Comparison of ENCODE assay signal across 21 cellular contexts in genomic region chr21:41453198-41453597, GRCh38. TPM values are rescaled to one million over a fixed set of nuclear protein-coding genes. Genes with fewer than 3 reads are reported as not detected.
DNase-seq lines count a peak whose midpoint lies in the region; ATAC-seq lines count a peak whose summit lies in the region.
"Had no signal": no experiment of that assay in that cellular context is flagged by ENCODE, and none has a peak within 500 bp of the region (broad histone marks: within the 10 kb centered on the region; RNA-seq: fewer than 3 reads in every experiment).

No MANE protein-coding gene starts in this region.

- no peaks in the 10 kb centered on the region for H3K9me3 Mint-ChIP-seq in activated naive CD4-positive, alpha-beta T cell treated with anti-CD3 and anti-CD28 coated beads for 36 hours
- no peaks in the 10 kb centered on the region for H3K9me3 Mint-ChIP-seq in CD4-positive, alpha-beta memory T cell
- H3K9me3 Mint-ChIP-seq in naive B cell: no peaks in the 10 kb centered on the region
- H3K9me3 Mint-ChIP-seq in T-helper 2 cell treated with Interferon-gamma antibody and Interleukin-4, amounts not matched to agents 5 μg/mL and 100 μg/mL, for 36 hours: no peaks in the 10 kb centered on the region

- 83 to 88% methylated on average over 3 of the region's 3 CpGs for WGBS in aorta, 2 donors

- H3K27ac Mint-ChIP-seq in activated naive CD4-positive, alpha-beta T cell treated with anti-CD3 and anti-CD28 coated beads for 36 hours: peak overlapping the region; percentile 61
- H3K27ac Mint-ChIP-seq in CD4-positive, alpha-beta memory T cell: peak overlapping the region in 4 of 7 donors; percentile 1 to 57 (median 26)
- H3K27ac Mint-ChIP-seq in naive B cell: peak overlapping the region in 4 of 6 donors; percentile 20 to 88 (median 50)
- H3K27ac Mint-ChIP-seq in T-helper 2 cell treated with Interferon-gamma antibody and Interleukin-4, amounts not matched to agents 5 μg/mL and 100 μg/mL, for 36 hours: no peak overlapping the region

- no peaks in the 10 kb centered on the region for H3K9me3 ChIP-seq in CD4-positive, alpha-beta memory T cell (ENCODE audit: control insufficient read depth in 1 of 2, low read length in 2 of 2)
- H3K9me3 ChIP-seq in HUES48 (ENCODE audit: control insufficient read depth, insufficient read depth, low read length) (no peaks in the 10 kb centered on the region), aorta (ENCODE audit: control insufficient read depth, low read length) (no peaks in the 10 kb centered on the region)
- H3K9me3 ChIP-seq: MG63 had no signal

- no peak for DNase-seq in activated naive CD4-positive, alpha-beta T cell treated with anti-CD3 and anti-CD28 coated beads for 36 hours
- DNase-seq in activated naive CD4-positive, alpha-beta T cell treated with anti-CD3 and anti-CD28 coated beads, Interleukin-2, amount 50 U/mL, for 16 hours: no peak
- DNase-seq in CD4-positive, alpha-beta memory T cell: no peak
- DNase-seq in naive B cell (no peak), AG20443 (ENCODE audit: low spot score) (no peak), aorta (no peak)
- no peak for DNase-seq in T-helper 2 cell treated with Interferon-gamma antibody and Interleukin-4, amounts not matched to agents 5 μg/mL and 100 μg/mL, for 36 hours (ENCODE audit: low spot score)
- DNase-seq: ACHN, DND-41, GOT3, IMR-90, Karpas-422, MG63, NCI-H1092, NCI-H146, NCI-H2081, NCI-H510A treated with DMSO at 0.1 percent for 48 hours, NCI-H82, PC-3 had no signal

- H3K36me3 ChIP-seq in CD4-positive, alpha-beta memory T cell (ENCODE audit: insufficient read depth, low read length): peaks cover 51% of the 10 kb centered on the region
- H3K36me3 ChIP-seq in HUES48 (ENCODE audit: control insufficient read depth, insufficient read depth, low read length) (no peaks in the 10 kb centered on the region), aorta (ENCODE audit: control insufficient read depth in 1 of 2, insufficient read depth in 2 of 2, low read length in 1 of 2) (peaks cover 3 to 5% of the 10 kb centered on the region in 2 donors)

- POLR2A ChIA-PET in CD4-positive, alpha-beta memory T cell (lab: Charles Lee; ENCODE audit: partially characterized antibody): no interaction called here

- H3K27me3 Mint-ChIP-seq in activated naive CD4-positive, alpha-beta T cell treated with anti-CD3 and anti-CD28 coated beads for 36 hours (ENCODE audit: low read depth): no peaks in the 10 kb centered on the region
- H3K27me3 Mint-ChIP-seq in CD4-positive, alpha-beta memory T cell: no peaks in the 10 kb centered on the region
- no peaks in the 10 kb centered on the region for H3K27me3 Mint-ChIP-seq in naive B cell
- no peaks in the 10 kb centered on the region for H3K27me3 Mint-ChIP-seq in T-helper 2 cell treated with Interferon-gamma antibody and Interleukin-4, amounts not matched to agents 5 μg/mL and 100 μg/mL, for 36 hours (ENCODE audit: low read depth)

- no peaks in the 10 kb centered on the region for H3K27me3 ChIP-seq in CD4-positive, alpha-beta memory T cell (ENCODE audit: insufficient read depth, low read length)
- H3K27me3 ChIP-seq in HUES48 (ENCODE audit: control insufficient read depth, insufficient read depth, low read length): no peaks in the 10 kb centered on the region
- no peaks in the 10 kb centered on the region for H3K27me3 ChIP-seq in aorta (ENCODE audit: control insufficient read depth in 1 of 2, insufficient read depth in 2 of 2, low read length in 1 of 2)
- H3K27me3 ChIP-seq: MG63 had no signal

- intact Hi-C loops in activated naive CD4-positive, alpha-beta T cell treated with anti-CD3 and anti-CD28 coated beads for 36 hours (cut with micrococcal nuclease): no loop called here
- intact Hi-C loops in CD4-positive, alpha-beta memory T cell (cut with micrococcal nuclease): no loop called here
- intact Hi-C loops in aorta (cut with DNase I): no loop called here

- no peak overlapping the region for H3K4me3 Mint-ChIP-seq in activated naive CD4-positive, alpha-beta T cell treated with anti-CD3 and anti-CD28 coated beads for 36 hours
- no peak overlapping the region for H3K4me3 Mint-ChIP-seq in CD4-positive, alpha-beta memory T cell
- no peak overlapping the region for H3K4me3 Mint-ChIP-seq in naive B cell
- no peak overlapping the region for H3K4me3 Mint-ChIP-seq in T-helper 2 cell treated with Interferon-gamma antibody and Interleukin-4, amounts not matched to agents 5 μg/mL and 100 μg/mL, for 36 hours

- peaks cover 28% of the 10 kb centered on the region for H3K36me3 Mint-ChIP-seq in activated naive CD4-positive, alpha-beta T cell treated with anti-CD3 and anti-CD28 coated beads for 36 hours (ENCODE audit: low read depth)
- peaks cover 57 to 84% of the 10 kb centered on the region in 2 donors for H3K36me3 Mint-ChIP-seq in CD4-positive, alpha-beta memory T cell
- H3K36me3 Mint-ChIP-seq in naive B cell: peaks cover 31 to 48% of the 10 kb centered on the region in 2 donors
- H3K36me3 Mint-ChIP-seq in T-helper 2 cell treated with Interferon-gamma antibody and Interleukin-4, amounts not matched to agents 5 μg/mL and 100 μg/mL, for 36 hours (ENCODE audit: low read depth): peaks cover 59% of the 10 kb centered on the region

- H3K4me1 Mint-ChIP-seq in activated naive CD4-positive, alpha-beta T cell treated with anti-CD3 and anti-CD28 coated beads for 36 hours (ENCODE audit: low read depth): no peaks in the 10 kb centered on the region
- peaks cover 0 to 2% (median 0%) of the 10 kb centered on the region in 4 donors for H3K4me1 Mint-ChIP-seq in CD4-positive, alpha-beta memory T cell
- peaks cover 0 to 6% (median 0%) of the 10 kb centered on the region in 3 donors for H3K4me1 Mint-ChIP-seq in naive B cell
- no peaks in the 10 kb centered on the region for H3K4me1 Mint-ChIP-seq in T-helper 2 cell treated with Interferon-gamma antibody and Interleukin-4, amounts not matched to agents 5 μg/mL and 100 μg/mL, for 36 hours (ENCODE audit: low read depth)

- H3K4me1 ChIP-seq in CD4-positive, alpha-beta memory T cell (ENCODE audit: insufficient read depth, low read length): no peaks in the 10 kb centered on the region
- H3K4me1 ChIP-seq in HUES48 (ENCODE audit: control insufficient read depth, insufficient read depth, low read length) (peaks cover 19% of the 10 kb centered on the region), aorta (ENCODE audit: control insufficient read depth in 1 of 2, insufficient read depth in 2 of 2, low read length in 2 of 2) (no peaks in the 10 kb centered on the region)

- H3K4me3 ChIP-seq in CD4-positive, alpha-beta memory T cell (ENCODE audit: low read length in 2 of 2): no peak overlapping the region
- H3K4me3 ChIP-seq in HUES48 (ENCODE audit: low read depth, low read length) (no peak overlapping the region), aorta (ENCODE audit: low read length in 2 of 2) (no peak overlapping the region)
- H3K4me3 ChIP-seq: MG63 had no signal

- ATAC-seq in naive B cell (ENCODE audit: low read depth in 2 of 2): no peak
- ATAC-seq in aorta (ENCODE audit: low FRiP score): no peak

- CTCF ChIA-PET in activated naive CD4-positive, alpha-beta T cell treated with anti-CD3 and anti-CD28 coated beads for 36 hours (lab: Charles Lee): interaction anchor here (1.5 to 1.7 kb wide), 2 partner anchors 7 to 170 kb away, joined by 4 to 7 read pairs; no protein-coding TSS in a partner anchor
- CTCF ChIA-PET in CD4-positive, alpha-beta memory T cell (lab: Charles Lee; ENCODE audit: partially characterized antibody): interaction anchor here (1.4 kb wide), 1 partner anchor 170 kb away, joined by 6 read pairs; no protein-coding TSS in a partner anchor

- H3K9ac ChIP-seq in HUES48 (ENCODE audit: low read depth, low read length): no peak overlapping the region

- no peak overlapping the region for H3K27ac ChIP-seq in CD4-positive, alpha-beta memory T cell (ENCODE audit: low read depth, low read length)
- H3K27ac ChIP-seq in HUES48 (ENCODE audit: low read depth, low read length): peak overlapping the region; percentile 23
- no peak overlapping the region for H3K27ac ChIP-seq in aorta (ENCODE audit: low read depth in 1 of 2, low read length in 2 of 2)
- H3K27ac ChIP-seq: RWPE1 had no signal

RNA-seq across cellular contexts. Expression of gene MX1, which starts 27.2 kb away (rescaled TPM):
- 100 to 1,000 TPM; 138 to 145 TPM for total RNA-seq in activated naive CD4-positive, alpha-beta T cell treated with anti-CD3 and anti-CD28 coated beads for 36 hours
- 10 to 100 TPM; 73.7 to 75.3 TPM for total RNA-seq in CD4-positive, alpha-beta memory T cell
- 10 to 100 TPM; 47.8 to 80.6 TPM for polyA plus RNA-seq in CD4-positive, alpha-beta memory T cell
- polyA plus RNA-seq in naive B cell (ENCODE audit: low read depth in 6 of 6) (100 to 1,000 TPM in 2 of 6 donors, 10 to 100 TPM in 4; 62.0 to 119 (median 77.7) TPM), aorta (10 to 100 TPM; 16.9 to 24.9 TPM)
- 10 to 100 TPM; 41.0 to 58.1 TPM for total RNA-seq in aorta

RNA-seq across cellular contexts. Expression of gene TMPRSS2, which starts 54.8 kb away (rescaled TPM):
- total RNA-seq in activated naive CD4-positive, alpha-beta T cell treated with anti-CD3 and anti-CD28 coated beads for 36 hours: not detected
- total RNA-seq in CD4-positive, alpha-beta memory T cell: not detected
- not detected for polyA plus RNA-seq in CD4-positive, alpha-beta memory T cell
- polyA plus RNA-seq in naive B cell (ENCODE audit: low read depth in 6 of 6) (not detected), aorta (10 to 100 TPM in 1 of 2 donors, under 1 TPM in 1; 0.10 to 10.4 TPM)
- not detected for total RNA-seq in aorta
- total RNA-seq: IMR-90 had no signal
- polyA plus RNA-seq: IMR-90 had no signal
